8 cellular contexts compared by ENCODE assay signal in the genomic region with DNA sequence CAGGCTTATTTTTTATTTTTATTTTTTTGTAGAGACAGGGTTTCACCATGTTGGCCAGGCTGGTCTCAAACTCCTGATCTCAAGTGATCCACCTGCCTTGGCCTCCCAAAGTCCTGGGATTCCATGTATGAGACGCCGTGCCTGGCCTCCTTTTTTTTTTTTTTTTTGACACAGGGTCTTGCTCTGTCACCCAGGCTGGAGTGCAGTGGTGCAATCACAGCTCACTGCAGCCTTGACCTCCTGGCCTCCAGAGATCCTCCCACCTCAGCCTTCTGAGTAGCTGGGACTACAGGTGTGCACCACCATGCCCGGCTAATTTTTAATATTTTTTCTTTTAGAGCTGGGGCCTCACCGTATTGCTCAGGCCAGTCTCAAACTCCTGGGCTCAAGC.
DNase-seq lines count a peak whose midpoint lies in the region; ATAC-seq and TF ChIP-seq lines count a peak whose summit lies in the region.
"Not testable (repeated sequence)": the region's sequence is repeated elsewhere in the genome, so short reads cannot be mapped to it uniquely, and the experiment has no call there.

No MANE protein-coding gene starts in this region.

- CTCF ChIA-PET in CD8-positive, alpha-beta memory T cell (lab: Charles Lee): interaction anchor here (0.5 to 2.6 kb wide), 6 partner anchors 19 to 1199 kb away, joined by 3 to 9 read pairs (median 4); no protein-coding TSS in a partner anchor
- CTCF ChIA-PET in activated CD8-positive, alpha-beta T cell treated with anti-CD3 and anti-CD28 coated beads, Interleukin-2, amount 10 ng/mL, durations not matched to agents 7 days and 5 days (lab: Charles Lee): interaction anchor here (0.6 to 2.3 kb wide), 7 partner anchors 10 to 68 kb away, joined by 3 to 16 read pairs (median 5); a partner anchor contains a TSS
- CTCF ChIA-PET in MCF 10A (lab: Yijun Ruan, JAX): interaction anchor here (0.5 to 5.7 kb wide), 14 partner anchors 11 to 736 kb away, joined by 3 to 62 read pairs (median 4); a partner anchor contains a TSS

- not testable (repeated sequence) for H3K4me2 ChIP-seq in mesendoderm (ENCODE audit: low read length)

- not testable (repeated sequence) for TF ChIP-seq POLR2A in gastroesophageal sphincter (IDR thresholded peaks at IDR 0.05); tibial nerve (IDR thresholded peaks at IDR 0.05)

- H3K23ac ChIP-seq in mesendoderm (ENCODE audit: low read length): not testable (repeated sequence)

- peak overlapping the region in 6 of 7 donors; percentile 36 to 77 (median 70) for H3K4me3 Mint-ChIP-seq in CD8-positive, alpha-beta memory T cell
- peak overlapping the region; percentile 73 for H3K4me3 Mint-ChIP-seq in activated CD8-positive, alpha-beta T cell treated with anti-CD3 and anti-CD28 coated beads, Interleukin-2, amount 10 ng/mL, durations not matched to agents 7 days and 5 days
- peak overlapping the region; percentile 61 for H3K4me3 Mint-ChIP-seq in MCF 10A (ENCODE audit: unreplicated experiment)

- peak overlapping the region; percentile 49 for H3K4me3 ChIP-seq in CD8-positive, alpha-beta memory T cell (ENCODE audit: low read length)
- H3K4me3 ChIP-seq in NT2/D1 (ENCODE audit: insufficient read length, low read depth) (peak overlapping the region; percentile 8), gastroesophageal sphincter (peak overlapping the region; percentile 4 to 39), psoas muscle (peak overlapping the region; percentile 24), tibial nerve (peak overlapping the region; percentile 2 to 38 (median 11))
- H3K4me3 ChIP-seq in mesendoderm (ENCODE audit: low read length): not testable (repeated sequence)

- not testable (repeated sequence) for H4K5ac ChIP-seq in mesendoderm (ENCODE audit: low read length)

- DNase-seq in CD8-positive, alpha-beta memory T cell; NT2/D1 (ENCODE audit: low read depth, low spot score); activated CD8-positive, alpha-beta T cell treated with anti-CD3 and anti-CD28 coated beads, Interleukin-2, amount 10 ng/mL, durations not matched to agents 7 days and 5 days; MCF 10A (ENCODE audit: unreplicated experiment); mesendoderm; tibial nerve (ENCODE audit: low spot score in 2 of 2): not testable (repeated sequence)
- peak in 1 of 2 donors; percentile 53 for DNase-seq in psoas muscle

- H3K36me3 ChIP-seq in CD8-positive, alpha-beta memory T cell (ENCODE audit: insufficient read depth, low read length); NT2/D1 (ENCODE audit: insufficient read depth, insufficient read length, low read length); gastroesophageal sphincter; mesendoderm (ENCODE audit: control insufficient read depth, insufficient read depth, low read length); psoas muscle (ENCODE audit: insufficient read depth in 1 of 2, low read depth in 1 of 2); tibial nerve: not testable (repeated sequence)

- H3K9me3 Mint-ChIP-seq in CD8-positive, alpha-beta memory T cell; activated CD8-positive, alpha-beta T cell treated with anti-CD3 and anti-CD28 coated beads, Interleukin-2, amount 10 ng/mL, durations not matched to agents 7 days and 5 days (ENCODE audit: insufficient read depth); MCF 10A (ENCODE audit: unreplicated experiment): not testable (repeated sequence)

- not testable (repeated sequence) for H2AK5ac ChIP-seq in mesendoderm (ENCODE audit: low read length)

- peak overlapping the region; percentile 94 for H3K4ac ChIP-seq in mesendoderm (ENCODE audit: low read depth, low read length)

- not testable (repeated sequence) for H3K79me2 ChIP-seq in mesendoderm (ENCODE audit: control insufficient read depth, insufficient read depth, low read length)

- H3K9me3 ChIP-seq in CD8-positive, alpha-beta memory T cell (ENCODE audit: low read length); NT2/D1 (ENCODE audit: insufficient read depth, low read length); gastroesophageal sphincter; psoas muscle; tibial nerve: not testable (repeated sequence)

- H3K27me3 ChIP-seq in CD8-positive, alpha-beta memory T cell (ENCODE audit: insufficient read depth, low read length, poor library complexity, severe bottlenecking); NT2/D1 (ENCODE audit: insufficient read depth, insufficient read length); gastroesophageal sphincter; mesendoderm (ENCODE audit: insufficient read depth, low read length, poor library complexity); psoas muscle (ENCODE audit: insufficient read depth in 3 of 3, low read length in 2 of 3); tibial nerve: not testable (repeated sequence)

- not testable (repeated sequence) for H3K27me3 Mint-ChIP-seq in CD8-positive, alpha-beta memory T cell; activated CD8-positive, alpha-beta T cell treated with anti-CD3 and anti-CD28 coated beads, Interleukin-2, amount 10 ng/mL, durations not matched to agents 7 days and 5 days (ENCODE audit: low read depth); MCF 10A (ENCODE audit: insufficient read depth, unreplicated experiment)

- not testable (repeated sequence) for H2BK15ac ChIP-seq in mesendoderm (replicated peaks; ENCODE audit: low read depth)

- POLR2A ChIA-PET in CD8-positive, alpha-beta memory T cell (lab: Charles Lee): interaction anchor here (0.5 to 2.3 kb wide), 4 partner anchors 10 to 66 kb away, joined by 3 to 14 read pairs (median 5); a partner anchor contains a TSS
- POLR2A ChIA-PET in activated CD8-positive, alpha-beta T cell treated with anti-CD3 and anti-CD28 coated beads, Interleukin-2, amount 10 ng/mL, durations not matched to agents 7 days and 5 days (lab: Charles Lee): interaction anchor here (0.9 to 3.7 kb wide), 7 partner anchors 10 to 66 kb away, joined by 3 to 45 read pairs (median 5); a partner anchor contains a TSS
- POLR2A ChIA-PET in MCF 10A (lab: Yijun Ruan, JAX): interaction anchor here (0.6 to 6.8 kb wide), 18 partner anchors 10 to 953 kb away, joined by 3 to 190 read pairs (median 4); a partner anchor contains a TSS

- not testable (repeated sequence) for TF ChIP-seq CTCF in MCF 10A (IDR thresholded peaks at IDR 0.05; ENCODE audit: unreplicated experiment); gastroesophageal sphincter (IDR thresholded peaks at IDR 0.05); psoas muscle (IDR thresholded peaks at IDR 0.05); tibial nerve (IDR thresholded peaks at IDR 0.05)

- not testable (repeated sequence) for BruUV-seq in MCF 10A (replicated peaks; lab: Mats Ljungman, UMichigan)

- WGBS in gastroesophageal sphincter (ENCODE audit: low coverage in 1 of 2), 2 donors: 13% methylated on average over 4 of the region's 4 CpGs; no CpG with 5 or more reads in 1 of the 2 donors
- WGBS in mesendoderm (ENCODE audit: extremely low coverage, insufficient coverage, low lambda C conversion rate): no CpG with 5 or more reads among the region's 4 CpGs
- WGBS in psoas muscle, 3 donors: 9 to 26% (median 24%) methylated on average over 4 of the region's 4 CpGs
- 21 to 35% methylated on average over 4 of the region's 4 CpGs for WGBS in tibial nerve, 2 donors

- peaks cover 10% of the 10 kb centered on the region for H3K4me1 ChIP-seq in CD8-positive, alpha-beta memory T cell (ENCODE audit: insufficient read depth, low read length)
- H3K4me1 ChIP-seq in NT2/D1 (ENCODE audit: insufficient read depth, insufficient read length) (peaks cover 21% of the 10 kb centered on the region), gastroesophageal sphincter (peaks cover 13 to 84% (median 54%) of the 10 kb centered on the region in 3 donors), psoas muscle (peaks cover 63% of the 10 kb centered on the region), tibial nerve (peaks cover 2 to 85% (median 70%) of the 10 kb centered on the region in 4 donors)
- not testable (repeated sequence) for H3K4me1 ChIP-seq in mesendoderm (ENCODE audit: control insufficient read depth, low read depth, low read length)

- peaks cover 10 to 22% (median 14%) of the 10 kb centered on the region in 3 donors for H3K4me1 Mint-ChIP-seq in CD8-positive, alpha-beta memory T cell
- peaks cover 37% of the 10 kb centered on the region for H3K4me1 Mint-ChIP-seq in activated CD8-positive, alpha-beta T cell treated with anti-CD3 and anti-CD28 coated beads, Interleukin-2, amount 10 ng/mL, durations not matched to agents 7 days and 5 days (ENCODE audit: low read depth)
- peaks cover 21% of the 10 kb centered on the region for H3K4me1 Mint-ChIP-seq in MCF 10A (ENCODE audit: insufficient read depth, unreplicated experiment)

- peak overlapping the region; percentile 73 for H2BK5ac ChIP-seq in mesendoderm (ENCODE audit: low read length)

- not testable (repeated sequence) for ATAC-seq in activated CD8-positive, alpha-beta T cell treated with anti-CD3 and anti-CD28 coated beads, Interleukin-2, amount 10 ng/mL, durations not matched to agents 7 days and 5 days; gastroesophageal sphincter; psoas muscle

- H3K9ac ChIP-seq in NT2/D1 (ENCODE audit: insufficient read length, low read depth) (peak overlapping the region; percentile 76), mesendoderm (ENCODE audit: low read length) (peak overlapping the region; percentile 48)

- not testable (repeated sequence) for TF ChIP-seq EP300 in gastroesophageal sphincter (IDR thresholded peaks at IDR 0.05); tibial nerve (IDR thresholded peaks at IDR 0.05)

- H4K8ac ChIP-seq in mesendoderm (ENCODE audit: low read depth, low read length): peak overlapping the region; percentile 91

- H3K79me1 ChIP-seq in mesendoderm (ENCODE audit: low read length): not testable (repeated sequence)

- peak overlapping the region; percentile 48 for H3K27ac ChIP-seq in CD8-positive, alpha-beta memory T cell (ENCODE audit: low read depth, low read length)
- H3K27ac ChIP-seq in gastroesophageal sphincter (peak overlapping the region; percentile 83 to 98 (median 94)), mesendoderm (ENCODE audit: low read depth, low read length) (peak overlapping the region; percentile 98), psoas muscle (peak overlapping the region; percentile 90), tibial nerve (peak overlapping the region; percentile 78 to 95 (median 90))

- peak overlapping the region; percentile 97 for H3K18ac ChIP-seq in mesendoderm (ENCODE audit: low read length)

- H3K36me3 Mint-ChIP-seq in CD8-positive, alpha-beta memory T cell; activated CD8-positive, alpha-beta T cell treated with anti-CD3 and anti-CD28 coated beads, Interleukin-2, amount 10 ng/mL, durations not matched to agents 7 days and 5 days (ENCODE audit: low read depth); MCF 10A (ENCODE audit: insufficient read depth, unreplicated experiment): not testable (repeated sequence)

- peak overlapping the region; percentile 90 for H2BK120ac ChIP-seq in mesendoderm (ENCODE audit: low read depth, low read length)

- H3K27ac Mint-ChIP-seq in CD8-positive, alpha-beta memory T cell: peak overlapping the region in 2 of 8 donors; percentile 40 to 80
- peak overlapping the region; percentile 90 for H3K27ac Mint-ChIP-seq in activated CD8-positive, alpha-beta T cell treated with anti-CD3 and anti-CD28 coated beads, Interleukin-2, amount 10 ng/mL, durations not matched to agents 7 days and 5 days
- H3K27ac Mint-ChIP-seq in MCF 10A (ENCODE audit: low read depth, unreplicated experiment): peak overlapping the region; percentile 85

- intact Hi-C loops in MCF 10A (cut with micrococcal nuclease): loop anchor here (1.0 kb wide), 2 partner anchors 36 to 65 kb away; no protein-coding TSS in a partner anchor
- intact Hi-C loops in psoas muscle (cut with DNase I): loop anchor here (5.0 kb wide), 3 partner anchors 34 to 51 kb away; no protein-coding TSS in a partner anchor

- peak overlapping the region; percentile 49 for H3K56ac ChIP-seq in mesendoderm (ENCODE audit: low read length)

Comparison
In these comparisons a context has a peak if more than half of its experiments do, and no peak if none do; other contexts are left out.
1. H3K27ac ChIP-seq: peak in every context shown above with its lines; median percentile 98 in mesendoderm; 94 in gastroesophageal sphincter; 90 in psoas muscle; 90 in tibial nerve; 48 in CD8-positive, alpha-beta memory T cell.